In the genomic region with DNA sequence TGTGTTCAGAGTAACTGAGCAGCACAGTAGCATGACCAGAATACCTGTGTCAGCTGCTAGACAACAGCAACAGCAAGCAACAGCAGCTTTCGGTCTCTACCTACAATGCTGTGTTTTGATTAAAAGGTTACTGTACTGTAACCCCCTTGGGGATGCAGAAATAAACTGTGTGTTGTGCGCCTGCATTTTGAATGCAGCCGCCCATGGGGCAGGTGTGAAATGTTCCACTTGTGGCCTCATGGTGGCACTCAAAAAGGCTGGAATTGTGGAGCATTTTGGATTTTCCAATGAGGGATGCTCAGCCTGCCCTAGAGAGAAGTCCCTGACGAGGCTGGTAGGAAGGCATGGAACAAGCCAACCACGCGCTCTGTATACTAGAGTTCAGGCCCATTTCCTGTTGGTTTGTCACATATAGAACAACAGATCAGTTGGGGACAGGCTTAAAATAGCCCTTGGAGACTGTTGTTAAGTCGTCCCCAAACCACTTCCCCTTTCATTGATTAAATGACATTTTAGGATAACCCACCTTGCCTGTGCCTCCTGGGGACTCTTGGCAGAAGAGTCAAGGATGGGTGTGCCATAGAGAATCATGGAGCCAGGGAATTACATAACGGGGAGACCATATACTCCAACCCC, we compare ENCODE assay signal across 9 cellular contexts. TPM values are rescaled to one million over a fixed set of nuclear protein-coding genes. Genes with fewer than 3 reads are reported as not detected.
DNase-seq lines count a peak whose midpoint lies in the region; ATAC-seq, FAIRE-seq and TF ChIP-seq lines count a peak whose summit lies in the region.
"Had no signal": no experiment of that assay in that cellular context is flagged by ENCODE, and none has a peak within 500 bp of the region (broad histone marks: within the 10 kb centered on the region; RNA-seq: fewer than 3 reads in every experiment).

No MANE protein-coding gene starts in this region.

- H3K4me3 Mint-ChIP-seq in activated naive CD4-positive, alpha-beta T cell treated with anti-CD3 and anti-CD28 coated beads, Interleukin-2, amount 10 ng/mL, durations not matched to agents 7 days and 5 days = no peak overlapping the region
- H3K4me3 Mint-ChIP-seq: activated naive CD8-positive, alpha-beta T cell had no signal

- peak overlapping the region; percentile 4; the same call in 1 of the 2 replicates for H2BK5ac ChIP-seq in H1 (ENCODE audit: low read depth, low read length)

- H3K27ac Mint-ChIP-seq in activated naive CD4-positive, alpha-beta T cell treated with anti-CD3 and anti-CD28 coated beads, Interleukin-2, amount 10 ng/mL, durations not matched to agents 7 days and 5 days = no peak overlapping the region
- H3K27ac Mint-ChIP-seq: activated naive CD8-positive, alpha-beta T cell had no signal

- peaks cover 14% of the 10 kb centered on the region for H3K27me3 Mint-ChIP-seq in activated naive CD4-positive, alpha-beta T cell treated with anti-CD3 and anti-CD28 coated beads, Interleukin-2, amount 10 ng/mL, durations not matched to agents 7 days and 5 days
- H3K27me3 Mint-ChIP-seq: activated naive CD8-positive, alpha-beta T cell had no signal

- no peak overlapping the region for H3K27ac ChIP-seq in H1 (ENCODE audit: low read depth, low read length)
- H3K27ac ChIP-seq in thyroid gland = no peak overlapping the region

- ATAC-seq in Right ventricle myocardium inferior (peak; percentile 63), HG02840 (IDR thresholded peaks at IDR 0.05; ENCODE audit: low FRiP score, unreplicated experiment) (peak; percentile 74)

- H3K79me2 ChIP-seq in H1 (ENCODE audit: control insufficient read depth in 1 of 2, insufficient read depth in 2 of 2, low read length in 2 of 2) = no peaks in the 10 kb centered on the region

- H3K4me1 ChIP-seq in H1 (replicated peaks in 1 of 4; ENCODE audit: control insufficient read depth in 3 of 4, insufficient read depth in 4 of 4, low read length in 3 of 4) (peaks cover 0 to 4% (median under 1%) of the 10 kb centered on the region in 4 experiments; a peak in 3 of 7 replicates), thyroid gland (peaks cover under 1 to 8% of the 10 kb centered on the region in 2 donors)

- H4K8ac ChIP-seq in H1 (ENCODE audit: extremely low read depth, insufficient read depth, low read length) = no peak overlapping the region

- no peaks in the 10 kb centered on the region for H3K23me2 ChIP-seq in H1 (ENCODE audit: low read depth, low read length)

- peaks cover 2% of the 10 kb centered on the region; the same call in 1 of the 2 replicates for H3K79me1 ChIP-seq in H1 (ENCODE audit: low read depth, low read length)

- H3K18ac ChIP-seq in H1 (ENCODE audit: extremely low read depth, low read length) = no peak overlapping the region

- peak; percentile 46 to 69; a peak in 3 of 4 replicates for TF ChIP-seq RAD21 in H1 (IDR thresholded peaks at IDR 0.05 in 1 of 2, conservative IDR thresholded peaks at IDR 0.05 in 1 of 2; ENCODE audit: low read depth in 2 of 2, low read length in 2 of 2)

- intact Hi-C loops in Right ventricle myocardium inferior (cut with DNase I) (loop anchor here (5.0 kb wide), 1 partner anchor 107 kb away; no protein-coding TSS in a partner anchor), cardiac septum (cut with DNase I) (no loop called here), thyroid gland (cut with DNase I) (loop anchor here (5.0 kb wide), 1 partner anchor 72 kb away; no protein-coding TSS in a partner anchor)

- H3K4ac ChIP-seq in H1 (replicated peaks; ENCODE audit: insufficient read length, low read depth, low read length) = no peak overlapping the region

- no peaks in the 10 kb centered on the region for H3K9me3 ChIP-seq in H1 (ENCODE audit: insufficient read depth in 2 of 2, low read depth in 1 of 2, low read length in 1 of 2)
- H3K9me3 ChIP-seq in thyroid gland = no peaks in the 10 kb centered on the region

- no peaks in the 10 kb centered on the region for H3K36me3 Mint-ChIP-seq in activated naive CD4-positive, alpha-beta T cell treated with anti-CD3 and anti-CD28 coated beads, Interleukin-2, amount 10 ng/mL, durations not matched to agents 7 days and 5 days

- DNase-seq in Right ventricle myocardium inferior (ENCODE audit: missing footprints) (no peak), cardiac septum (ENCODE audit: low spot score) (no peak), NCI-H345 (lab: John Stamatoyannopoulos, UW) (peak; percentile 63), H1 (ENCODE audit: low read depth in 1 of 2, low spot score in 2 of 2) (no peak), thyroid gland (peak; percentile 29 to 36)
- DNase-seq in activated naive CD4-positive, alpha-beta T cell treated with anti-CD3 and anti-CD28 coated beads, Interleukin-2, amount 10 ng/mL, durations not matched to agents 7 days and 5 days = no peak
- no peak for DNase-seq in activated naive CD4-positive, alpha-beta T cell (lab: John Stamatoyannopoulos, UW)

- no peak overlapping the region for H3K4me2 ChIP-seq in H1 (ENCODE audit: insufficient read depth in 1 of 2, low read depth in 2 of 2, low read length in 2 of 2)

- TF ChIP-seq EP300 in H1 (IDR thresholded peaks at IDR 0.05; ENCODE audit: borderline replicate concordance in 1 of 2, low read depth in 2 of 2, low read length in 2 of 2) = no peak

- H2BK12ac ChIP-seq in H1 (ENCODE audit: low read depth, low read length) = no peak overlapping the region

- POLR2A ChIA-PET in H1 (lab: Charles Lee; ENCODE audit: partially characterized antibody) = no interaction called here

- no peak overlapping the region for H2AFZ ChIP-seq in H1 (ENCODE audit: low read length)

- H3K4me3 ChIP-seq in H1 (ENCODE audit: extremely low read depth in 1 of 4, insufficient read depth in 2 of 4, low read depth in 3 of 4, low read length in 4 of 4) (no peak overlapping the region), thyroid gland (replicated peaks in 1 of 3) (no peak overlapping the region)

- H3K27me3 ChIP-seq in H1 (replicated peaks in 1 of 4; ENCODE audit: control insufficient read depth in 3 of 4, extremely low read depth in 1 of 4, insufficient read depth in 3 of 4, low read length in 3 of 4) (no peaks in the 10 kb centered on the region), thyroid gland (no peaks in the 10 kb centered on the region)

- H4K5ac ChIP-seq in H1 (ENCODE audit: insufficient read length, low read depth, low read length) = no peak overlapping the region

- H3K23ac ChIP-seq in H1 (ENCODE audit: insufficient read length) = no peak overlapping the region

- no peak overlapping the region for H3K56ac ChIP-seq in H1 (replicated peaks; ENCODE audit: insufficient read length, low read depth, low read length)

- CTCF ChIA-PET in H1 (lab: Charles Lee; ENCODE audit: partially characterized antibody) = interaction anchor here (0.9 to 11.8 kb wide), 11 partner anchors 11 to 151 kb away, joined by 3 to 112 read pairs (median 5); no protein-coding TSS in a partner anchor
- CTCF ChIA-PET in activated naive CD4-positive, alpha-beta T cell treated with anti-CD3 and anti-CD28 coated beads, Interleukin-2, amount 10 ng/mL, durations not matched to agents 7 days and 5 days (lab: Charles Lee) = no interaction called here

- 83% methylated on average over 8 of the region's 8 CpGs; no CpG with 5 or more reads in 1 of the 2 experiments for WGBS in H1 (ENCODE audit: extremely low coverage in 1 of 2, insufficient coverage in 1 of 2, insufficient read length in 1 of 2, insufficient replicate concordance in 2 of 2, low coverage in 1 of 2, low lambda C conversion rate in 2 of 2, missing lambda C conversion rate in 1 of 2), 2 experiments
- WGBS in thyroid gland, 2 donors = 68 to 83% methylated on average over 8 of the region's 8 CpGs

- H4K20me1 ChIP-seq in H1 (replicated peaks in 1 of 2; ENCODE audit: control insufficient read depth in 1 of 2, insufficient read depth in 2 of 2, low read length in 2 of 2) = no peaks in the 10 kb centered on the region

- TF ChIP-seq CTCF in H1 (IDR thresholded peaks at IDR 0.05; ENCODE audit: control extremely low read depth in 1 of 3, insufficient read depth in 1 of 3, low read depth in 1 of 3, low read length in 3 of 3) (peak; percentile 37 to 62 (median 48)), thyroid gland (IDR thresholded peaks at IDR 0.05) (peak in 5 of 6 experiments; percentile 5 to 52 (median 47))

- no peak overlapping the region for H4K91ac ChIP-seq in H1 (replicated peaks; ENCODE audit: insufficient read length, low read length)

- no peaks in the 10 kb centered on the region for H3K9me3 Mint-ChIP-seq in activated naive CD4-positive, alpha-beta T cell treated with anti-CD3 and anti-CD28 coated beads, Interleukin-2, amount 10 ng/mL, durations not matched to agents 7 days and 5 days

- 0 out of 2 replicates have a peak overlapping the region, but pooled peaks have one; percentile 86 for H2BK20ac ChIP-seq in H1 (ENCODE audit: low read length)

- H2BK15ac ChIP-seq in H1 (ENCODE audit: low read length) = no peak overlapping the region

- H3K4me1 Mint-ChIP-seq in activated naive CD4-positive, alpha-beta T cell treated with anti-CD3 and anti-CD28 coated beads, Interleukin-2, amount 10 ng/mL, durations not matched to agents 7 days and 5 days = peaks cover 12% of the 10 kb centered on the region

- no peak overlapping the region for H3K14ac ChIP-seq in H1 (ENCODE audit: insufficient read length)

- H3K9ac ChIP-seq in H1 (replicated peaks in 1 of 4; ENCODE audit: extremely low read depth in 1 of 4, low read depth in 3 of 4, low read length in 3 of 4) = no peak overlapping the region

- H2BK120ac ChIP-seq in H1 (replicated peaks; ENCODE audit: low read depth, low read length) = no peak overlapping the region

- H3K36me3 ChIP-seq in H1 (ENCODE audit: control insufficient read depth in 2 of 4, insufficient read depth in 4 of 4, low read length in 3 of 4) (peaks cover 0 to 3% (median 0%) of the 10 kb centered on the region in 4 experiments; a peak in 2 of 8 replicates), thyroid gland (peaks cover 21 to 27% of the 10 kb centered on the region in 2 donors)

- no peak for FAIRE-seq in H1 (lab: Jason Lieb, UNC)

- no peak for TF ChIP-seq POLR2A in H1 (IDR thresholded peaks at IDR 0.05; ENCODE audit: control extremely low read depth in 1 of 2, low read depth in 2 of 2, low read length in 2 of 2)
- no peak for TF ChIP-seq POLR2A in thyroid gland (IDR thresholded peaks at IDR 0.05)

- no peak overlapping the region for H2AK5ac ChIP-seq in H1 (ENCODE audit: low read depth, low read length)

RNA-seq across cellular contexts. Expression of a gene that starts 27.1 kb away (rescaled TPM):
- total RNA-seq in Right ventricle myocardium inferior = 93.8 TPM
- total RNA-seq in cardiac septum = 45.6 TPM
- 48.8 and 52.6 TPM in 2 replicates for total RNA-seq in H1 (2021; fragmentation: NEBNext Ultra II Directional; extraction: Animal tissue kit (Norgen Biotek cat#: 25700))
- polyA plus RNA-seq in H1 (2011; rRNA removed) = 26.8 and 30.7 TPM in 2 replicates
- 37.0 TPM for polyA plus RNA-seq in H1 (2011; cell fraction: cytosol; rRNA removed)
- 39.2 TPM for polyA plus RNA-seq in H1 (2011; cell fraction: nucleus; rRNA removed)
- polyA plus RNA-seq in H1 (2012, experiment 1 of 2) = 51.8 to 53.7 TPM (median 53.1 TPM) in 4 replicates
- 19.9 TPM for polyA plus RNA-seq in H1 (2012, experiment 2 of 2)
- 71.5 TPM for polyA plus RNA-seq in H1 (2013, experiment 1 of 2)
- polyA plus RNA-seq in H1 (2013, experiment 2 of 2) = 70.7 TPM
- polyA minus RNA-seq in H1 (2011; rRNA and poly(A)+ RNA removed) = 16.4 and 16.6 TPM in 2 replicates
- 21.4 TPM for polyA minus RNA-seq in H1 (2011; cell fraction: cytosol; rRNA and poly(A)+ RNA removed)
- 17.1 TPM for polyA minus RNA-seq in H1 (2011; cell fraction: nucleus; rRNA and poly(A)+ RNA removed)
- 100 to 1,000 TPM; 260 to 354 (median 284) TPM for total RNA-seq in thyroid gland

RNA-seq across cellular contexts. Expression of a gene that starts 44.2 kb away (rescaled TPM):
- total RNA-seq in Right ventricle myocardium inferior (8.7 TPM), cardiac septum (7.0 TPM), thyroid gland (10 to 100 TPM; 13.2 to 18.3 (median 17.5) TPM)
- 21.3 and 23.6 TPM in 2 replicates for total RNA-seq in H1 (2021; fragmentation: NEBNext Ultra II Directional; extraction: Animal tissue kit (Norgen Biotek cat#: 25700))
- polyA plus RNA-seq in H1 (2011; rRNA removed) = 3.1 and 5.2 TPM in 2 replicates
- polyA plus RNA-seq in H1 (2011; cell fraction: cytosol; rRNA removed) = 7.3 TPM
- polyA plus RNA-seq in H1 (2011; cell fraction: nucleus; rRNA removed) = 2.5 TPM
- 13.2 to 16.5 TPM (median 13.9 TPM) in 4 replicates for polyA plus RNA-seq in H1 (2012, experiment 1 of 2)
- polyA plus RNA-seq in H1 (2012, experiment 2 of 2) = 2.0 TPM
- polyA plus RNA-seq in H1 (2013, experiment 1 of 2) = 19.4 TPM
- 18.7 TPM for polyA plus RNA-seq in H1 (2013, experiment 2 of 2)
- polyA minus RNA-seq in H1 (2011; rRNA and poly(A)+ RNA removed) = 5.0 and 6.5 TPM in 2 replicates
- polyA minus RNA-seq in H1 (2011; cell fraction: cytosol; rRNA and poly(A)+ RNA removed) = 4.5 TPM
- 7.6 TPM for polyA minus RNA-seq in H1 (2011; cell fraction: nucleus; rRNA and poly(A)+ RNA removed)

Comparison
In these comparisons a context has a peak if more than half of its experiments do, and no peak if none do; other contexts are left out.
1. DNase-seq: peak in NCI-H345 (single experiment) and thyroid gland (2 of 2); none in Right ventricle myocardium inferior (single experiment), cardiac septum (single experiment), H1 (0 of 2), activated naive CD4-positive, alpha-beta T cell treated with anti-CD3 and anti-CD28 coated beads, Interleukin-2, amount 10 ng/mL, durations not matched to agents 7 days and 5 days (single experiment) and activated naive CD4-positive, alpha-beta T cell (0 of 4).